In genomic region chr13:57932071-57932470, GRCh38 we compare ENCODE assay signal across 13 cellular contexts.
A peak's percentile ranks its signal among the peaks of the same experiment; 100 is the strongest.
DNase-seq lines count a peak whose midpoint lies in the region; ATAC-seq lines count a peak whose summit lies in the region.
"Had no signal": no experiment of that assay in that cellular context is flagged by ENCODE, and none has a peak within 500 bp of the region (broad histone marks: within the 10 kb centered on the region; RNA-seq: fewer than 3 reads in every experiment).

No MANE protein-coding gene starts in this region.

- CTCF ChIA-PET in T-cell (lab: Charles Lee), result no interaction called here

- H3K27me3 Mint-ChIP-seq in T-cell, result no peaks in the 10 kb centered on the region
- H3K27me3 Mint-ChIP-seq: CD4-positive, alpha-beta memory T cell had no signal

- no peaks in the 10 kb centered on the region for H3K36me3 Mint-ChIP-seq in T-cell
- H3K36me3 Mint-ChIP-seq: CD4-positive, alpha-beta memory T cell had no signal

- DNase-seq in NCI-H2171 treated with DMSO at 0.1 percent for 48 hours (lab: John Stamatoyannopoulos, UW) (peak; percentile 47), NCI-H2171 (lab: John Stamatoyannopoulos, UW) (no peak), NCI-H69 (lab: John Stamatoyannopoulos, UW) (peak; percentile 0), pons (ENCODE audit: low spot score) (peak; percentile 5), T-cell (no peak)
- no peak for DNase-seq in activated naive CD4-positive, alpha-beta T cell treated with anti-CD3 and anti-CD28 coated beads, Interleukin-2, amount 50 U/mL, for 16 hours
- DNase-seq: Calu3; CD4-positive, alpha-beta memory T cell; COR-L47; DMS53; DMS79 treated with DMSO at 0.1 percent for 48 hours; GOT3; HFFc6 had no signal

- no peak for ATAC-seq in T-cell (replicated peaks in 1 of 4)

- POLR2A ChIA-PET in T-cell (lab: Charles Lee), result no interaction called here

- peaks cover 11 to 20% (median 11%) of the 10 kb centered on the region in 3 donors for H3K9me3 Mint-ChIP-seq in T-cell

- H3K27ac Mint-ChIP-seq in T-cell, result no peak overlapping the region
- H3K27ac Mint-ChIP-seq: CD4-positive, alpha-beta memory T cell; HFFc6 had no signal

- no peaks in the 10 kb centered on the region for H3K4me1 Mint-ChIP-seq in T-cell
- H3K4me1 Mint-ChIP-seq: CD4-positive, alpha-beta memory T cell had no signal

- no peak overlapping the region for H3K4me3 Mint-ChIP-seq in T-cell
- H3K4me3 Mint-ChIP-seq: CD4-positive, alpha-beta memory T cell; HFFc6 had no signal

Comparison
In these comparisons a context has a peak if more than half of its experiments do, and no peak if none do; other contexts are left out.
1. DNase-seq: peak in NCI-H2171 treated with DMSO at 0.1 percent for 48 hours (single experiment), NCI-H69 (single experiment) and pons (single experiment); none in NCI-H2171 (single experiment), T-cell (0 of 34) and activated naive CD4-positive, alpha-beta T cell treated with anti-CD3 and anti-CD28 coated beads, Interleukin-2, amount 50 U/mL, for 16 hours (single experiment).